In the genomic region with DNA sequence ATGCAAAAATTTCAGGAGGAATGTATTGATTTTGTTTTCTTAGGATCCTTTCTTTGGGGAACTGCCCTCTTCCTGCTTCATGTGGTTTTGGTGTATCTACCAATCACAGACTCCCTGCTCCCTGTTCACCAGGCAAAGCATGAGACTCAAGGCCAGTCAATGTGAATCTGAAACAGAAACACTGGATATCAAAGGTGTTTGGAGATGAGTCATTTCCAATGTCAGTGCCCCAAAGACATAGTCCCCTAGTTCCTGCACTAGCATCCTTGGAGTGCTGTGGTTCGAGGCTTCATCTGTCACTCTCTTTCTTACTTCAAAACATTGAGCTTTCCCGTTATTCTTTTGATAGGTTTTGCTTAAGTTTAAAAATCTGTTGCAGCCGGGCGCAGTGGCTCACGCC, we compare ENCODE assay signal across 10 cellular contexts. TPM values are rescaled to one million over a fixed set of nuclear protein-coding genes. Genes with fewer than 3 reads are reported as not detected.
DNase-seq lines count a peak whose midpoint lies in the region; ATAC-seq lines count a peak whose summit lies in the region.
"Had no signal": no experiment of that assay in that cellular context is flagged by ENCODE, and none has a peak within 500 bp of the region (broad histone marks: within the 10 kb centered on the region; RNA-seq: fewer than 3 reads in every experiment).

No MANE protein-coding gene starts in this region.

- ATAC-seq in GM18858 (IDR thresholded peaks at IDR 0.05; ENCODE audit: unreplicated experiment) (peak; percentile 95), GM21423 (IDR thresholded peaks at IDR 0.05; ENCODE audit: unreplicated experiment) (peak; percentile 90), HG03159 (IDR thresholded peaks at IDR 0.05; ENCODE audit: unreplicated experiment) (peak; percentile 90)
- ATAC-seq in activated naive CD8-positive, alpha-beta T cell treated with anti-CD3 and anti-CD28 coated beads, Interleukin-2, amount 50 U/mL, for 24 hours: peak; percentile 91

- no peak overlapping the region for H3K4me3 ChIP-seq in mesenchymal stem cell (ENCODE audit: insufficient read depth in 1 of 2, low read depth in 1 of 2, low read length in 2 of 2)
- H3K4me3 ChIP-seq: coronary artery, neural progenitor cell had no signal

- no peak overlapping the region for H3K4me3 Mint-ChIP-seq in activated naive CD8-positive, alpha-beta T cell treated with anti-CD3 and anti-CD28 coated beads, Interleukin-2, amount 50 U/mL, for 24 hours
- H3K4me3 Mint-ChIP-seq: neural progenitor cell had no signal

- H3K79me1 ChIP-seq in mesenchymal stem cell (replicated peaks; ENCODE audit: low read length, poor library complexity, severe bottlenecking): no peaks in the 10 kb centered on the region

- no peaks in the 10 kb centered on the region for H3K27me3 Mint-ChIP-seq in activated naive CD8-positive, alpha-beta T cell treated with anti-CD3 and anti-CD28 coated beads, Interleukin-2, amount 50 U/mL, for 24 hours

- no peaks in the 10 kb centered on the region for H3K36me3 Mint-ChIP-seq in activated naive CD8-positive, alpha-beta T cell treated with anti-CD3 and anti-CD28 coated beads, Interleukin-2, amount 50 U/mL, for 24 hours (ENCODE audit: low read depth)
- H3K36me3 Mint-ChIP-seq: neural progenitor cell had no signal

- no peak overlapping the region for H2BK120ac ChIP-seq in mesenchymal stem cell (ENCODE audit: low read depth, low read length)

- H3K23ac ChIP-seq in mesenchymal stem cell (ENCODE audit: low read length in 2 of 2): no peak overlapping the region

- no peak overlapping the region for H2AK5ac ChIP-seq in mesenchymal stem cell (ENCODE audit: low read length, severe bottlenecking)

- H4K91ac ChIP-seq in mesenchymal stem cell (ENCODE audit: low read length): no peak overlapping the region

- H3K27ac Mint-ChIP-seq in activated naive CD8-positive, alpha-beta T cell treated with anti-CD3 and anti-CD28 coated beads, Interleukin-2, amount 50 U/mL, for 24 hours: peak overlapping the region; percentile 47
- H3K27ac Mint-ChIP-seq: neural progenitor cell had no signal

- no peaks in the 10 kb centered on the region for H3K9me3 Mint-ChIP-seq in activated naive CD8-positive, alpha-beta T cell treated with anti-CD3 and anti-CD28 coated beads, Interleukin-2, amount 50 U/mL, for 24 hours
- H3K9me3 Mint-ChIP-seq: neural progenitor cell had no signal

- no peak overlapping the region for H3K4me2 ChIP-seq in mesenchymal stem cell (ENCODE audit: low read length, poor library complexity, severe bottlenecking)
- H3K4me2 ChIP-seq: neural progenitor cell had no signal

- H3K4ac ChIP-seq in mesenchymal stem cell (ENCODE audit: low read depth in 1 of 2, low read length in 2 of 2): no peak overlapping the region

- H3K4me1 Mint-ChIP-seq in activated naive CD8-positive, alpha-beta T cell treated with anti-CD3 and anti-CD28 coated beads, Interleukin-2, amount 50 U/mL, for 24 hours: peaks cover 6% of the 10 kb centered on the region
- H3K4me1 Mint-ChIP-seq: neural progenitor cell had no signal

- no peak overlapping the region for H2BK5ac ChIP-seq in mesenchymal stem cell (ENCODE audit: low read depth, low read length, poor library complexity, severe bottlenecking)

- H4K8ac ChIP-seq in mesenchymal stem cell (ENCODE audit: low read length): no peak overlapping the region

- 93% methylated on average over 4 of the region's 5 CpGs for WGBS in mesenchymal stem cell

- DNase-seq in activated naive CD8-positive, alpha-beta T cell treated with anti-CD3 and anti-CD28 coated beads, Interleukin-2, amount 50 U/mL, for 24 hours: no peak
- DNase-seq in COLO829 (ENCODE audit: low spot score): no peak
- no peak for DNase-seq in NCI-H524 treated with DMSO at 0.1 percent for 48 hours (lab: John Stamatoyannopoulos, UW)
- no peak for DNase-seq in mesenchymal stem cell
- DNase-seq: NCI-H1417 treated with DMSO at 0.1 percent for 48 hours had no signal

- H3K9me3 ChIP-seq in mesenchymal stem cell (ENCODE audit: control insufficient read depth, low read length): no peaks in the 10 kb centered on the region

- no peaks in the 10 kb centered on the region for H3K27me3 ChIP-seq in mesenchymal stem cell (ENCODE audit: control insufficient read depth in 1 of 2, insufficient read depth in 1 of 2, low read length in 2 of 2)
- H3K27me3 ChIP-seq: neural progenitor cell had no signal

- no peak overlapping the region for H3K9ac ChIP-seq in mesenchymal stem cell (ENCODE audit: low read length)
- H3K9ac ChIP-seq: neural progenitor cell had no signal

- H2AFZ ChIP-seq in mesenchymal stem cell (ENCODE audit: low read depth, low read length): no peak overlapping the region
- H2AFZ ChIP-seq: neural progenitor cell had no signal

- H3K4me1 ChIP-seq in mesenchymal stem cell (ENCODE audit: control insufficient read depth, insufficient read depth, low read depth, low read length): no peaks in the 10 kb centered on the region
- H3K4me1 ChIP-seq: neural progenitor cell had no signal

- no peak overlapping the region for H3K14ac ChIP-seq in mesenchymal stem cell (ENCODE audit: low read length in 2 of 2)

- no peaks in the 10 kb centered on the region for H3K36me3 ChIP-seq in mesenchymal stem cell (ENCODE audit: control insufficient read depth in 1 of 2, insufficient read depth in 2 of 2, low read depth in 1 of 2, low read length in 2 of 2)
- H3K36me3 ChIP-seq: neural progenitor cell had no signal

- H2BK15ac ChIP-seq in mesenchymal stem cell (ENCODE audit: low read depth, poor library complexity, severe bottlenecking): no peak overlapping the region

- no peak overlapping the region for H3K18ac ChIP-seq in mesenchymal stem cell (ENCODE audit: low read depth in 1 of 2, low read length in 2 of 2)

- H2BK12ac ChIP-seq in mesenchymal stem cell (ENCODE audit: low read length in 2 of 2): no peak overlapping the region

- no peak overlapping the region for H3K27ac ChIP-seq in mesenchymal stem cell (ENCODE audit: low read length, poor library complexity, severe bottlenecking)
- H3K27ac ChIP-seq: coronary artery, neural progenitor cell had no signal

RNA-seq across cellular contexts. Expression of a gene that starts 8.1 kb away (rescaled TPM):
- polyA plus RNA-seq in mesenchymal stem cell (2013, experiment 1 of 2): not detected
- not detected for polyA plus RNA-seq in mesenchymal stem cell (2013, experiment 2 of 2)

RNA-seq across cellular contexts. Expression of a gene that starts 53.0 kb away (rescaled TPM):
- polyA plus RNA-seq in mesenchymal stem cell (2013, experiment 1 of 2): 25.4 TPM
- 22.3 TPM for polyA plus RNA-seq in mesenchymal stem cell (2013, experiment 2 of 2)
